ENCODE assay signal across 12 cellular contexts in genomic region chr11:123421589-123421988, GRCh38.
"Had no signal": no experiment of that assay in that cellular context is flagged by ENCODE, and none has a peak within 500 bp of the region (broad histone marks: within the 10 kb centered on the region; RNA-seq: fewer than 3 reads in every experiment).

No MANE protein-coding gene starts in this region.

- H3K9me3 ChIP-seq: uterus had no signal

- H3K36me3 ChIP-seq: uterus had no signal

- H3K27me3 ChIP-seq: uterus had no signal

- H3K4me1 ChIP-seq: uterus had no signal

- H3K4me3 ChIP-seq: uterus had no signal

- H3K27ac ChIP-seq: uterus had no signal

- DNase-seq: activated CD4-positive, alpha-beta T cell treated with anti-CD3 and anti-CD28 coated beads, Interleukin-2, amount 50 U/mL, for 48 hours; activated CD4-positive, CD25-positive, alpha-beta regulatory T cell treated with anti-CD3 and anti-CD28 coated beads, Interleukin-2, amount 50 U/mL, for 72 hours; activated CD8-positive, alpha-beta memory T cell treated with anti-CD3 and anti-CD28 coated beads, Interleukin-2, amount 10 ng/mL, durations not matched to agents 7 days and 5 days; activated gamma-delta T cell; activated naive CD8-positive, alpha-beta T cell treated with anti-CD3 and anti-CD28 coated beads, Interleukin-2, amount 10 ng/mL, durations not matched to agents 7 days and 5 days; activated T-cell treated with anti-CD3 and anti-CD28 coated beads, Interleukin-2, amount 50 U/mL, for 48 hours; anterior cingulate cortex; dermis blood vessel endothelial cell; hippocampal formation; kidney glomerular epithelial cell; retina; uterus had no signal
